In genomic region chr2:217838409-217838831, GRCh38 we compare ENCODE assay signal across 1 cellular context.
TF ChIP-seq lines count a peak whose summit lies in the region.

No MANE protein-coding gene starts in this region.

TF ChIP-seq in K562, 482 proteins besides CTCF, POLR2A, EP300 and RAD21 (continued from another document):
- TF ChIP-seq GABPA (tag; conservative IDR thresholded peaks at IDR 0.05; ENCODE audit: low read depth) = no peak
- no peak for TF ChIP-seq ZNF830 (CRISPR knock-in tag; IDR thresholded peaks at IDR 0.05)
